ENCODE assay signal across 8 cellular contexts in the genomic region with DNA sequence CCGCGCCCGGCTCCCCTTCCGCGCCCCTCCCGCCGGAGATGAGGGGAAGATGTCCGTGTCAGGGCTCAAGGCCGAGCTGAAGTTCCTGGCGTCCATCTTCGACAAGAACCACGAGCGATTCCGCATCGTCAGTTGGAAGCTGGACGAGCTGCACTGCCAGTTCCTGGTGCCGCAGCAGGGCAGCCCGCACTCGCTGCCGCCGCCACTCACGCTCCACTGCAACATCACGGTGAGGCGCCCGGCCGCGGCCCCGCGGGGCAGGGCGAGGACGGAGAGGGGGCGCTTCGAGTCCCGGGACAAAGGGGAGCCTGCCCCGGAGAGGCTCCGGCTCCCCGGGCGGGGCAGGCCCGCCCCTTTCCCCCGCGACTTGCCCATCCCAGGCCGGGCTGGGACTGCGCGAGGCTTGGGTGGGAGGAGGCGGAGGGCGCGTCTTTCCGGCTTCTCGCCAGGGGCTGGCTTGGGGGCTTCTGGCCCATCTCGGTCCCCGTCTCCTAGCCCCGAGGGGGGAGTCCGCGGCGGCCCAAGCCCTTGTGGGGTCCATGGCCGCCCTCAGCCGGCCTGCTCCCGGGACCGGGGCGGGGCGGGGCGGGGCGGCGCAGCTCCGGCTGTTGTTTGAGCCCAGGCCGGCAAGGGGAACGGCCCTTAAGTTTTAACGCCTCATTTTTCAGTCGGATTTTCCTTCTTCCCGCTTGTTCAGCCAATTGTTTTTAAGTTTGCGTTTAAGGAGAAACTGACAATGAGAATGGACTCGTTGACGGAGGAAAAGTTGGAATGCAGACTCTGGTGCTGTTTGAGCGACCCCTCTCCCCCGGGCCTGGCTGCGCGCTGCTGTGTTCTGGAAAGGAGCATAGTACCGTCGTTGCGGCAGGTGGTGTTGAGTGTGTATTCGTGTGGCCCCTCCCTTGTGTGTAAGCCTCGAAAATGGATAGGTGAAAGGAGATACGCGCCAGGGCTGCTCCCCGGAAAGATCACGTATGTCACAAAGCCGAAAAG. TPM values are rescaled to one million over a fixed set of nuclear protein-coding genes. Genes with fewer than 3 reads are reported as not detected.
DNase-seq lines count a peak whose midpoint lies in the region; ATAC-seq lines count a peak whose summit lies in the region.

No MANE protein-coding gene starts in this region.

- peak; percentile 35 for ATAC-seq in GM18861 (IDR thresholded peaks at IDR 0.05; ENCODE audit: unreplicated experiment)
- peak; percentile 32 for ATAC-seq in HG03108 (IDR thresholded peaks at IDR 0.05; ENCODE audit: unreplicated experiment)

- H3K27ac ChIP-seq in epithelial cell of prostate = peak overlapping the region; percentile 78

- DNase-seq in 8988T (peak; percentile 61), NOMO-1 (lab: John Stamatoyannopoulos, UW; ENCODE audit: unreplicated experiment in 2 of 2) (peak; percentile 40 to 62), activated T-cell treated with anti-CD3 and anti-CD28 coated beads for 48 hours (ENCODE audit: low read depth) (peak; percentile 38), epithelial cell of prostate (ENCODE audit: low read depth, low spot score) (no peak)
- peak; percentile 23 for DNase-seq in stimulated activated CD8-positive, alpha-beta memory T cell treated with anti-CD3 and anti-CD28 coated beads, Interleukin-7, amount 100 ng/mL, for 24 hours (ENCODE audit: low read depth)

- H3K9me3 ChIP-seq in mononuclear cell (ENCODE audit: low read depth, low read length) = no peaks in the 10 kb centered on the region

- peak overlapping the region; percentile 78 for H3K4me3 ChIP-seq in mononuclear cell (ENCODE audit: low read length)

- H3K27me3 ChIP-seq in mononuclear cell (ENCODE audit: insufficient read depth, low read length) = no peaks in the 10 kb centered on the region

- H3K4me1 ChIP-seq in mononuclear cell (ENCODE audit: insufficient read depth, low read length) = peaks cover 34% of the 10 kb centered on the region

RNA-seq across cellular contexts. Expression of gene UBE2Q2, which starts 0.7 kb away (rescaled TPM):
- total RNA-seq in mononuclear cell = 46.5 TPM

RNA-seq across cellular contexts. Expression of gene FBXO22, which starts 59.8 kb away (rescaled TPM):
- 10.3 TPM for total RNA-seq in mononuclear cell
